In genomic region chr3:189322339-189322738, GRCh38 we compare ENCODE assay signal across 16 cellular contexts.
A peak's percentile ranks its signal among the peaks of the same experiment; 100 is the strongest.
DNase-seq lines count a peak whose midpoint lies in the region; ATAC-seq, FAIRE-seq and TF ChIP-seq lines count a peak whose summit lies in the region.
"Had no signal": no experiment of that assay in that cellular context is flagged by ENCODE, and none has a peak within 500 bp of the region (broad histone marks: within the 10 kb centered on the region; RNA-seq: fewer than 3 reads in every experiment).

No MANE protein-coding gene starts in this region.

- no peak overlapping the region for H3K4me2 ChIP-seq in A549

- DNase-seq in SIG-M5 treated with dmso at 0.1 percent for 504 hours (lab: John Stamatoyannopoulos, UW; ENCODE audit: unreplicated experiment) (peak; percentile 6), SIG-M5 (lab: John Stamatoyannopoulos, UW) (no peak), A549 (ENCODE audit: low read depth in 1 of 2, low spot score in 1 of 2) (peak in 1 of 2 experiments; percentile 11), Panc1 (ENCODE audit: low read depth, low spot score) (no peak), breast epithelium (ENCODE audit: low spot score in 2 of 2) (peak in 1 of 2 donors; percentile 34), testis (no peak), NCI-H524 treated with DMSO at 0.1 percent for 48 hours (lab: John Stamatoyannopoulos, UW) (no peak)
- DNase-seq: COR-L47, HCEC 1CT, Kasumi-1, NCI-H1436, NCI-H2029 treated with DMSO at 0.1 percent for 48 hours, NCI-H526 treated with DMSO at 0.1 percent for 48 hours, PC-3 had no signal

- H3K9me3 ChIP-seq in A549 (peaks cover 3% of the 10 kb centered on the region; the same call in 1 of the 3 replicates), Panc1 (ENCODE audit: control insufficient read depth, insufficient read depth, low read depth, low read length) (0 out of 2 replicates have a peak, but pooled peaks cover 4% of the 10 kb centered on the region), breast epithelium (no peaks in the 10 kb centered on the region), testis (no peaks in the 10 kb centered on the region)

- 36% methylated on average over 4 of the region's 4 CpGs for WGBS in A549 (ENCODE audit: missing lambda C conversion rate)
- 57 to 64% methylated on average over 4 of the region's 4 CpGs for WGBS in testis, 2 donors

- TF ChIP-seq POLR2A in A549 (IDR thresholded peaks at IDR 0.05; ENCODE audit: low read length), result no peak
- TF ChIP-seq POLR2A in breast epithelium (IDR thresholded peaks at IDR 0.05), result no peak
- no peak for TF ChIP-seq POLR2A in testis (IDR thresholded peaks at IDR 0.05)

- H3K4me1 ChIP-seq in A549 (peaks cover 31% of the 10 kb centered on the region), Panc1 (ENCODE audit: control insufficient read depth, insufficient read depth, low read length) (peaks cover 19% of the 10 kb centered on the region), breast epithelium (peaks cover 0 to 4% of the 10 kb centered on the region in 2 donors), testis (no peaks in the 10 kb centered on the region)

- TF ChIP-seq CTCF in A549 (IDR thresholded peaks at IDR 0.05) (no peak), Panc1 (IDR thresholded peaks at IDR 0.05) (no peak), breast epithelium (IDR thresholded peaks at IDR 0.05) (no peak), testis (IDR thresholded peaks at IDR 0.05) (no peak)

- BruUV-seq in Panc1 (replicated peaks; lab: Mats Ljungman, UMichigan), result no TSS peak

- TF ChIP-seq RAD21 in A549 (conservative IDR thresholded peaks at IDR 0.05 in 1 of 2, IDR thresholded peaks at IDR 0.05 in 1 of 2), result no peak

- H3K27ac ChIP-seq in A549 (peak overlapping the region; percentile 76 to 89; a peak in 5 of 6 replicates), Panc1 (ENCODE audit: low read length) (peak overlapping the region; percentile 3; the same call in 1 of the 2 replicates), breast epithelium (peak overlapping the region; percentile 40 to 53), testis (no peak overlapping the region)
- H3K27ac ChIP-seq: C4-2B had no signal

- H3K4me3 ChIP-seq in A549, result no peak overlapping the region
- no peak overlapping the region for H3K4me3 ChIP-seq in Panc1 (ENCODE audit: low read depth in 2 of 2, low read length in 2 of 2)
- no peak overlapping the region for H3K4me3 ChIP-seq in breast epithelium
- no peak overlapping the region for H3K4me3 ChIP-seq in testis

- FAIRE-seq in A549 (lab: Jason Lieb, UNC), result no peak

- intact Hi-C loops in Panc1 (cut with micrococcal nuclease; ENCODE audit: unreplicated experiment), result no loop called here
- intact Hi-C loops in breast epithelium (cut with DNase I; ENCODE audit: low total_unique reads), result no loop called here
- intact Hi-C loops in testis (cut with DNase I; ENCODE audit: low total_unique reads), result no loop called here

- POLR2A ChIA-PET in A549 (lab: Yijun Ruan, JAX) (no interaction called here), Panc1 (lab: Charles Lee) (interaction anchor here (0.6 kb wide), 1 partner anchor 408 kb away, joined by 3 read pairs; no protein-coding TSS in a partner anchor)

- H3K36me3 ChIP-seq in Panc1 (ENCODE audit: control insufficient read depth, insufficient read depth, low read length) (no peaks in the 10 kb centered on the region), breast epithelium (no peaks in the 10 kb centered on the region), testis (ENCODE audit: low read depth, missing control alignments) (no peaks in the 10 kb centered on the region)

- TF ChIP-seq EP300 in A549 (IDR thresholded peaks at IDR 0.05), result peak in 1 of 2 experiments; percentile 43; a peak in 1 of 5 replicates

- in situ Hi-C loops in Panc1 (cut with HindIII; ENCODE audit: low pct_unique_long_range_greater_than_20kb, low sequenced_read_pairs), result no loop called here

- CTCF ChIA-PET in A549 (lab: Yijun Ruan, JAX) (interaction anchor here (0.7 kb wide), 1 partner anchor 626 kb away, joined by 3 read pairs; no protein-coding TSS in a partner anchor), Panc1 (lab: Charles Lee) (no interaction called here)

- ATAC-seq in A549 (no peak), Panc1 (no peak), GM18867 (IDR thresholded peaks at IDR 0.05; ENCODE audit: unreplicated experiment) (no peak)
- ATAC-seq: PC-3 had no signal

- no peaks in the 10 kb centered on the region for H3K27me3 ChIP-seq in Panc1 (ENCODE audit: control insufficient read depth, insufficient read depth, low read length)
- H3K27me3 ChIP-seq in breast epithelium, result no peaks in the 10 kb centered on the region
- H3K27me3 ChIP-seq in testis, result no peaks in the 10 kb centered on the region

TF ChIP-seq in A549, 52 proteins besides CTCF, POLR2A, EP300 and RAD21:
- TF ChIP-seq GATA3 (IDR thresholded peaks at IDR 0.05; ENCODE audit: borderline replicate concordance), result peak; percentile 42; the same call in 1 of the 2 replicates
- TF ChIP-seq USF2 (IDR thresholded peaks at IDR 0.05), result no peak

Comparison
In these comparisons a context has a peak if more than half of its experiments do, and no peak if none do; other contexts are left out.
1. H3K27ac ChIP-seq: peak in A549 (2 of 2), Panc1 (single experiment) and breast epithelium (2 of 2); none in testis (0 of 2).